In genomic region chr20:8007490-8007889, GRCh38 we compare ENCODE assay signal across 17 cellular contexts.
"Had no signal": no experiment of that assay in that cellular context is flagged by ENCODE, and none has a peak within 500 bp of the region (broad histone marks: within the 10 kb centered on the region; RNA-seq: fewer than 3 reads in every experiment).

No MANE protein-coding gene starts in this region.

- ATAC-seq: activated CD8-positive, alpha-beta T cell treated with anti-CD3 and anti-CD28 coated beads, Interleukin-2, amount 10 ng/mL, durations not matched to agents 7 days and 5 days; left colon; psoas muscle; right lobe of liver had no signal

- DNase-seq: activated CD4-positive, alpha-beta T cell treated with anti-CD3 and anti-CD28 coated beads for 48 hours; activated CD8-positive, alpha-beta memory T cell treated with anti-CD3 and anti-CD28 coated beads, Interleukin-2, amount 50 U/mL, for 48 hours; activated CD8-positive, alpha-beta T cell treated with anti-CD3 and anti-CD28 coated beads, Interleukin-2, amount 10 ng/mL, durations not matched to agents 7 days and 5 days; activated naive CD4-positive, alpha-beta T cell; aorta; esophagus squamous epithelium; foreskin fibroblast; left colon; psoas muscle; right lobe of liver; spleen; stimulated activated CD4-positive, alpha-beta T cell treated with anti-CD3 and anti-CD28 coated beads, Interleukin-1b, Interleukin-23, amount 100 ng/mL, for 48 hours; stimulated activated naive CD4-positive, alpha-beta T cell; substantia nigra; transverse colon had no signal

- H3K36me3 ChIP-seq: breast epithelium, transverse colon had no signal

- H3K4me3 ChIP-seq: breast epithelium, esophagus squamous epithelium, lung, psoas muscle, right lobe of liver, spleen, transverse colon had no signal

- H3K27me3 ChIP-seq: breast epithelium, esophagus squamous epithelium, right lobe of liver, spleen, transverse colon had no signal

- H3K4me1 ChIP-seq: breast epithelium, esophagus squamous epithelium, right lobe of liver, transverse colon had no signal

- H3K27ac ChIP-seq: breast epithelium, esophagus squamous epithelium, psoas muscle, right lobe of liver, spleen, transverse colon had no signal

- H3K9me3 ChIP-seq: breast epithelium, esophagus squamous epithelium, psoas muscle, right lobe of liver, spleen, transverse colon had no signal
